ENCODE assay signal across 35 cellular contexts in the genomic region with DNA sequence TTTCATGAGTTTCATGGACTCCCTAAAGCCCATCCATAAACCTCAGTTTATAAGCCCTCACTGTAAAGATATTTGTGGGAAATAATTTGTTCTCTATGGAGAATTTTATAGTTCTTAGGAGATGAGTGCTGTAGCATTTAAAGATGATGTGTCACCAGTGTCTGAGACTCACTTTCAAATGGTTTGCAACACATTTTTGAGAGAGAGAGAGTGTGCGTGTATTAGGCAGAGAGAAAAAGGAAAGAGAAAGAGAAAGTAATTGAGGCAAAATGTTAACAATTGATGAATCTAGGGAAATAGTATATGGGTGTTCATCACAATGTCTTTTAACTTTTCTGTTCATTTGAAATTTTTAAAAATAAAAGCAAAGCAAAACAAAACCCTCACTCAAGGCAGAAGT.
DNase-seq lines count a peak whose midpoint lies in the region; ATAC-seq and TF ChIP-seq lines count a peak whose summit lies in the region.
"Had no signal": no experiment of that assay in that cellular context is flagged by ENCODE, and none has a peak within 500 bp of the region (broad histone marks: within the 10 kb centered on the region; RNA-seq: fewer than 3 reads in every experiment).

No MANE protein-coding gene starts in this region.

- no peaks in the 10 kb centered on the region for H3K36me3 ChIP-seq in Peyer's patch
- H3K36me3 ChIP-seq: breast epithelium, SJCRH30, suprapubic skin had no signal

- no peak for TF ChIP-seq POLR2A in Peyer's patch (IDR thresholded peaks at IDR 0.05)

- TF ChIP-seq CTCF in Peyer's patch (IDR thresholded peaks at IDR 0.05), result no peak

- H3K4me1 Mint-ChIP-seq in activated CD8-positive, alpha-beta memory T cell treated with anti-CD3 and anti-CD28 coated beads, Interleukin-2, amount 10 ng/mL, durations not matched to agents 7 days and 5 days, result peaks cover 2% of the 10 kb centered on the region
- H3K4me1 Mint-ChIP-seq in activated T-helper 17 cell treated with anti-CD3 and anti-CD28 coated beads, Interleukin-2, amount 50 U/mL, for 72 hours, result no peaks in the 10 kb centered on the region
- H3K4me1 Mint-ChIP-seq: activated naive CD4-positive, alpha-beta T cell treated with anti-CD3 and anti-CD28 coated beads, Interleukin-2, amount 10 ng/mL, durations not matched to agents 7 days and 5 days had no signal

- no peak overlapping the region for H3K4me3 ChIP-seq in Peyer's patch
- H3K4me3 ChIP-seq: breast epithelium, GM12878, K562, SJCRH30, suprapubic skin had no signal

- H3K4me1 ChIP-seq in Peyer's patch, result peaks cover 0 to 3% (median 0%) of the 10 kb centered on the region in 4 donors
- H3K4me1 ChIP-seq: breast epithelium, SJCRH30 had no signal

- H3K27me3 Mint-ChIP-seq in activated CD8-positive, alpha-beta memory T cell treated with anti-CD3 and anti-CD28 coated beads, Interleukin-2, amount 10 ng/mL, durations not matched to agents 7 days and 5 days, result peaks cover 2% of the 10 kb centered on the region
- peaks cover 10% of the 10 kb centered on the region for H3K27me3 Mint-ChIP-seq in activated T-helper 17 cell treated with anti-CD3 and anti-CD28 coated beads, Interleukin-2, amount 50 U/mL, for 72 hours

- no peaks in the 10 kb centered on the region for H3K27me3 ChIP-seq in Peyer's patch
- H3K27me3 ChIP-seq: breast epithelium, SJCRH30, suprapubic skin had no signal

- H3K4me3 Mint-ChIP-seq in activated CD8-positive, alpha-beta memory T cell treated with anti-CD3 and anti-CD28 coated beads, Interleukin-2, amount 10 ng/mL, durations not matched to agents 7 days and 5 days, result no peak overlapping the region
- no peak overlapping the region for H3K4me3 Mint-ChIP-seq in activated T-helper 17 cell treated with anti-CD3 and anti-CD28 coated beads, Interleukin-2, amount 50 U/mL, for 72 hours
- H3K4me3 Mint-ChIP-seq: activated naive CD4-positive, alpha-beta T cell treated with anti-CD3 and anti-CD28 coated beads, Interleukin-2, amount 10 ng/mL, durations not matched to agents 7 days and 5 days; activated T-helper 1 cell treated with anti-CD3 and anti-CD28 coated beads, Interleukin-12 subunit alpha, Interleukin-12 subunit beta, Interleukin-2, Interleukin-4 antibody, amounts not matched to agents 30 ng/mL and 10 ng/mL and 1 ng/mL, durations not matched to agents 14 hours and 24 hours and 36 hours; mesothelial cell of epicardium; naive thymus-derived CD4-positive, alpha-beta T cell had no signal

- H3K9me3 ChIP-seq in Peyer's patch, result no peaks in the 10 kb centered on the region
- H3K9me3 ChIP-seq: breast epithelium, SJCRH30, suprapubic skin had no signal

- ATAC-seq in GM21717 (IDR thresholded peaks at IDR 0.05; ENCODE audit: unreplicated experiment), result peak; percentile 80
- no peak for ATAC-seq in activated CD8-positive, alpha-beta memory T cell treated with anti-CD3 and anti-CD28 coated beads, Interleukin-2, amount 10 ng/mL, durations not matched to agents 7 days and 5 days
- ATAC-seq in activated T-helper 17 cell treated with anti-CD3 and anti-CD28 coated beads, Interleukin-2, amount 50 U/mL, for 72 hours (replicated peaks), result no peak
- ATAC-seq: GM12878; K562; left ventricle myocardium superior; naive thymus-derived CD4-positive, alpha-beta T cell had no signal

- no peaks in the 10 kb centered on the region for H3K36me3 Mint-ChIP-seq in activated CD8-positive, alpha-beta memory T cell treated with anti-CD3 and anti-CD28 coated beads, Interleukin-2, amount 10 ng/mL, durations not matched to agents 7 days and 5 days
- no peaks in the 10 kb centered on the region for H3K36me3 Mint-ChIP-seq in activated T-helper 17 cell treated with anti-CD3 and anti-CD28 coated beads, Interleukin-2, amount 50 U/mL, for 72 hours (ENCODE audit: low read depth)
- H3K36me3 Mint-ChIP-seq: activated naive CD4-positive, alpha-beta T cell treated with anti-CD3 and anti-CD28 coated beads, Interleukin-2, amount 10 ng/mL, durations not matched to agents 7 days and 5 days; mesothelial cell of epicardium; naive thymus-derived CD4-positive, alpha-beta T cell had no signal

- no peak overlapping the region for H3K27ac ChIP-seq in Peyer's patch
- H3K27ac ChIP-seq: breast epithelium, SJCRH30, suprapubic skin had no signal

- no peak overlapping the region for H3K27ac Mint-ChIP-seq in activated CD8-positive, alpha-beta memory T cell treated with anti-CD3 and anti-CD28 coated beads, Interleukin-2, amount 10 ng/mL, durations not matched to agents 7 days and 5 days
- H3K27ac Mint-ChIP-seq in activated T-helper 17 cell treated with anti-CD3 and anti-CD28 coated beads, Interleukin-2, amount 50 U/mL, for 72 hours, result no peak overlapping the region
- H3K27ac Mint-ChIP-seq: activated naive CD4-positive, alpha-beta T cell treated with anti-CD3 and anti-CD28 coated beads, Interleukin-2, amount 10 ng/mL, durations not matched to agents 7 days and 5 days; activated T-helper 1 cell treated with anti-CD3 and anti-CD28 coated beads, Interleukin-12 subunit alpha, Interleukin-12 subunit beta, Interleukin-2, Interleukin-4 antibody, amounts not matched to agents 30 ng/mL and 10 ng/mL and 1 ng/mL, durations not matched to agents 14 hours and 24 hours and 36 hours; mesothelial cell of epicardium; naive thymus-derived CD4-positive, alpha-beta T cell; progenitor cell of endocrine pancreas had no signal

- CTCF ChIA-PET in activated CD8-positive, alpha-beta memory T cell treated with anti-CD3 and anti-CD28 coated beads, Interleukin-2, amount 10 ng/mL, durations not matched to agents 7 days and 5 days (lab: Charles Lee), result no interaction called here

- no peaks in the 10 kb centered on the region for H3K9me3 Mint-ChIP-seq in activated CD8-positive, alpha-beta memory T cell treated with anti-CD3 and anti-CD28 coated beads, Interleukin-2, amount 10 ng/mL, durations not matched to agents 7 days and 5 days (ENCODE audit: low read depth)
- no peaks in the 10 kb centered on the region for H3K9me3 Mint-ChIP-seq in activated T-helper 17 cell treated with anti-CD3 and anti-CD28 coated beads, Interleukin-2, amount 50 U/mL, for 72 hours
- H3K9me3 Mint-ChIP-seq: activated naive CD4-positive, alpha-beta T cell treated with anti-CD3 and anti-CD28 coated beads, Interleukin-2, amount 10 ng/mL, durations not matched to agents 7 days and 5 days; activated T-helper 1 cell treated with anti-CD3 and anti-CD28 coated beads, Interleukin-12 subunit alpha, Interleukin-12 subunit beta, Interleukin-2, Interleukin-4 antibody, amounts not matched to agents 30 ng/mL and 10 ng/mL and 1 ng/mL, durations not matched to agents 14 hours and 24 hours and 36 hours; mesothelial cell of epicardium had no signal

- DNase-seq in GM04504 (ENCODE audit: low read depth) (peak; percentile 3), RPMI7951 (ENCODE audit: low read depth) (peak; percentile 5), kidney tubule cell (ENCODE audit: low spot score) (peak; percentile 39), Peyer's patch (no peak), AG08396 (ENCODE audit: low spot score) (no peak)
- no peak for DNase-seq in activated CD8-positive, alpha-beta memory T cell treated with anti-CD3 and anti-CD28 coated beads, Interleukin-2, amount 10 ng/mL, durations not matched to agents 7 days and 5 days
- DNase-seq: ACHN; activated CD4-positive, alpha-beta T cell treated with anti-CD3 and anti-CD28 coated beads, Interleukin-2, amount 50 U/mL, for 4 hours; activated CD4-positive, CD25-positive, alpha-beta regulatory T cell; activated naive CD4-positive, alpha-beta T cell treated with anti-CD3 and anti-CD28 coated beads, Interleukin-2, amount 10 ng/mL, durations not matched to agents 7 days and 5 days; C1 segment of cervical spinal cord; COR-L47; DMS79 treated with DMSO at 0.1 percent for 48 hours; effector memory CD4-positive, alpha-beta T cell; erythroblast; foreskin melanocyte; hypothalamus; left ventricle myocardium superior; MM.1S; naive thymus-derived CD4-positive, alpha-beta T cell; NCI-H2029 treated with DMSO at 0.1 percent for 48 hours; NCI-H2227 treated with DMSO at 0.1 percent for 48 hours; NCI-H69; SJCRH30; stimulated activated CD4-positive, alpha-beta T cell treated with anti-CD3 and anti-CD28 coated beads, Interleukin-15, amount 100 ng/mL, for 24 hours; stimulated activated naive CD4-positive, alpha-beta T cell had no signal

Comparison
In these comparisons a context has a peak if more than half of its experiments do, and no peak if none do; other contexts are left out.
1. DNase-seq: peak in GM04504 (single experiment), RPMI7951 (single experiment) and kidney tubule cell (single experiment); none in Peyer's patch (0 of 3), activated CD8-positive, alpha-beta memory T cell treated with anti-CD3 and anti-CD28 coated beads, Interleukin-2, amount 10 ng/mL, durations not matched to agents 7 days and 5 days (single experiment) and AG08396 (single experiment).